8 cellular contexts compared by ENCODE assay signal in the genomic region with DNA sequence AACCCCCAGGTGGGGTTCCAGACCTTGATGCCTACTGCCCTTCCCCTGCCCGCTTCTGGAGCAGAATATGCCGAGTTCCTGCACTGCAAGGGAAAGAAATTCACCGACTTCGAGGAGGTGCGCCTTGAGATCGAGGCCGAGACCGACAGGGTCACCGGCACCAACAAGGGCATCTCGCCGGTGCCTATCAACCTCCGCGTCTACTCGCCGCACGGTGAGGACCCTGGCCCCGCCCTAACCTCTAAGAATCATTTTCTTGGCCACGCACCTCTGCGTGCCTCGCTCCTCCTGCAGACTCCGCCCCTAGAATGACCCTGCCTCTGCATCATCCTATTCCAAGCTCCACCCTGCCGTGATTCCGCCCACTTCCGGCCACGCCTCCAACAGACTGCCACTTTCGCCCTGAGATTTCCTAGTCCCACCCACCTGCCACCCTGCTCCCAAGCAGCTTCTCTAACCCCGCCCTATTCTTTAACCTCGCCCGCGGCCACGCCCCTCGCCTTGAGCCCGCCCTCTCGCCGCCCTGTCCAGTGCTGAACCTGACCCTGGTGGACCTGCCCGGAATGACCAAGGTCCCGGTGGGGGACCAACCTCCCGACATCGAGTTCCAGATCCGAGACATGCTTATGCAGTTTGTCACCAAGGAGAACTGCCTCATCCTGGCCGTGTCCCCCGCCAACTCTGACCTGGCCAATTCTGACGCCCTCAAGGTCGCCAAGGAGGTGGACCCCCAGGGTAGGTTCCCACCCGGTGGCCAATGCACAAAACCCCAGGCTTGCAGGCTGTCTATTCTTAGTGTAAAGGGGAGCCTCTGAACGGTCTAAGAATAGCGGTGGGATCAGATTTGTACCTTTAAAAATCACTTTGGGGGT. TPM values are rescaled to one million over a fixed set of nuclear protein-coding genes. Genes with fewer than 3 reads are reported as not detected.
DNase-seq lines count a peak whose midpoint lies in the region; ATAC-seq, FAIRE-seq and TF ChIP-seq lines count a peak whose summit lies in the region.

No MANE protein-coding gene starts in this region.

- H3K4me1 Mint-ChIP-seq in memory B cell: peaks cover 8% of the 10 kb centered on the region

- H2BK20ac ChIP-seq in H1 (ENCODE audit: low read length): no peak overlapping the region

- no peaks in the 10 kb centered on the region for H3K9me3 Mint-ChIP-seq in memory B cell

- no peak overlapping the region for H2BK120ac ChIP-seq in H1 (replicated peaks; ENCODE audit: low read depth, low read length)

- H3K14ac ChIP-seq in H1 (ENCODE audit: insufficient read length): no peak overlapping the region

- H3K4me1 ChIP-seq in H1 (replicated peaks in 1 of 4; ENCODE audit: control insufficient read depth in 3 of 4, insufficient read depth in 4 of 4, low read length in 3 of 4): peaks cover 0 to 12% (median 5%) of the 10 kb centered on the region in 4 experiments; a peak in 5 of 7 replicates

- no peak overlapping the region for H2AFZ ChIP-seq in H1 (ENCODE audit: low read length)

- H3K4me2 ChIP-seq in H1 (ENCODE audit: insufficient read depth in 1 of 2, low read depth in 2 of 2, low read length in 2 of 2): peak overlapping the region; percentile 65 to 75

- H3K27ac ChIP-seq in H1 (ENCODE audit: low read depth, low read length): no peak overlapping the region

- H3K4me3 ChIP-seq in H1 (ENCODE audit: extremely low read depth in 1 of 4, insufficient read depth in 2 of 4, low read depth in 3 of 4, low read length in 4 of 4): peak overlapping the region; percentile 6 to 51 (median 18); a peak in 6 of 8 replicates

- H2BK12ac ChIP-seq in H1 (ENCODE audit: low read depth, low read length): 0 out of 2 replicates have a peak overlapping the region, but pooled peaks have one; percentile 4

- H3K36me3 ChIP-seq in H1 (ENCODE audit: control insufficient read depth in 2 of 4, insufficient read depth in 4 of 4, low read length in 3 of 4): peaks cover 6 to 19% (median 13%) of the 10 kb centered on the region in 4 experiments

- H2BK15ac ChIP-seq in H1 (ENCODE audit: low read length): no peak overlapping the region

- no peak for TF ChIP-seq CTCF in GM13976 (IDR thresholded peaks at IDR 0.05; ENCODE audit: borderline replicate concordance, control extremely low read depth, extremely low read depth, insufficient read depth, missing control alignments)
- no peak for TF ChIP-seq CTCF in H1 (IDR thresholded peaks at IDR 0.05; ENCODE audit: control extremely low read depth in 1 of 3, insufficient read depth in 1 of 3, low read depth in 1 of 3, low read length in 3 of 3)

- POLR2A ChIA-PET in H1 (lab: Charles Lee; ENCODE audit: partially characterized antibody): interaction anchor here (0.6 to 3.9 kb wide), 12 partner anchors 9 to 770 kb away, joined by 3 to 14 read pairs (median 4); a partner anchor contains a TSS

- peak in 1 of 2 experiments; percentile 3; a peak in 1 of 4 replicates for TF ChIP-seq RAD21 in H1 (IDR thresholded peaks at IDR 0.05 in 1 of 2, conservative IDR thresholded peaks at IDR 0.05 in 1 of 2; ENCODE audit: low read depth in 2 of 2, low read length in 2 of 2)

- H3K9me3 ChIP-seq in H1 (ENCODE audit: insufficient read depth in 2 of 2, low read depth in 1 of 2, low read length in 1 of 2): no peaks in the 10 kb centered on the region

- H3K4ac ChIP-seq in H1 (replicated peaks; ENCODE audit: insufficient read length, low read depth, low read length): peak overlapping the region; percentile 44

- ATAC-seq in HG02840 (IDR thresholded peaks at IDR 0.05; ENCODE audit: low FRiP score, unreplicated experiment) (peak; percentile 72), memory B cell (ENCODE audit: low read depth) (peak; percentile 97)

- in situ Hi-C loops in GM13976 (cut with MboI; ENCODE audit: low sequenced_read_pairs, unreplicated experiment): no loop called here

- no peaks in the 10 kb centered on the region for H3K79me2 ChIP-seq in H1 (ENCODE audit: control insufficient read depth in 1 of 2, insufficient read depth in 2 of 2, low read length in 2 of 2)

- TF ChIP-seq EP300 in H1 (IDR thresholded peaks at IDR 0.05; ENCODE audit: borderline replicate concordance in 1 of 2, low read depth in 2 of 2, low read length in 2 of 2): no peak

- peaks cover 1 to 13% of the 10 kb centered on the region in 2 experiments for H4K20me1 ChIP-seq in H1 (replicated peaks in 1 of 2; ENCODE audit: control insufficient read depth in 1 of 2, insufficient read depth in 2 of 2, low read length in 2 of 2)

- no peak overlapping the region for H3K18ac ChIP-seq in H1 (ENCODE audit: extremely low read depth, low read length)

- H3K27me3 Mint-ChIP-seq in memory B cell: peaks cover 7% of the 10 kb centered on the region

- H3K79me1 ChIP-seq in H1 (ENCODE audit: low read depth, low read length): no peaks in the 10 kb centered on the region; the same call in none of the 2 replicates

- CTCF ChIA-PET in H1 (lab: Charles Lee; ENCODE audit: partially characterized antibody): interaction anchor here (0.6 to 3.3 kb wide), 11 partner anchors 11 to 124 kb away, joined by 3 to 14 read pairs (median 4); no protein-coding TSS in a partner anchor

- H3K27me3 ChIP-seq in H1 (replicated peaks in 1 of 4; ENCODE audit: control insufficient read depth in 3 of 4, extremely low read depth in 1 of 4, insufficient read depth in 3 of 4, low read length in 3 of 4): no peaks in the 10 kb centered on the region

- H3K23ac ChIP-seq in H1 (ENCODE audit: insufficient read length): no peak overlapping the region

- H4K5ac ChIP-seq in H1 (ENCODE audit: insufficient read length, low read depth, low read length): no peak overlapping the region

- TF ChIP-seq POLR2A in H1 (IDR thresholded peaks at IDR 0.05; ENCODE audit: control extremely low read depth in 1 of 2, low read depth in 2 of 2, low read length in 2 of 2): peak in 1 of 2 experiments; percentile 31; a peak in 1 of 3 replicates

- no peaks in the 10 kb centered on the region for H3K36me3 Mint-ChIP-seq in memory B cell

- FAIRE-seq in H1 (lab: Jason Lieb, UNC): peak; percentile 95

- peak overlapping the region; percentile 80 for H3K4me3 Mint-ChIP-seq in memory B cell

- H3K27ac Mint-ChIP-seq in memory B cell: no peak overlapping the region

- peak overlapping the region; percentile 67; the same call in 1 of the 2 replicates for H2AK5ac ChIP-seq in H1 (ENCODE audit: low read depth, low read length)

- 25% methylated on average over 47 of the region's 47 CpGs; no CpG with 5 or more reads in 1 of the 2 experiments for WGBS in H1 (ENCODE audit: extremely low coverage in 1 of 2, insufficient coverage in 1 of 2, insufficient read length in 1 of 2, insufficient replicate concordance in 2 of 2, low coverage in 1 of 2, low lambda C conversion rate in 2 of 2, missing lambda C conversion rate in 1 of 2), 2 experiments

- DNase-seq in GM13976 (ENCODE audit: low spot score) (peak; percentile 97), NCI-H526 (lab: John Stamatoyannopoulos, UW) (peak; percentile 77 to 95), H1 (ENCODE audit: low read depth in 1 of 2, low spot score in 2 of 2) (peak; percentile 97 to 98), memory B cell (ENCODE audit: low spot score in 2 of 2) (peak; percentile 85 to 89), NCI-H345 (lab: John Stamatoyannopoulos, UW) (no peak)
- DNase-seq in activated CD8-positive, alpha-beta memory T cell treated with anti-CD3 and anti-CD28 coated beads for 48 hours (ENCODE audit: low read depth in 2 of 3, low spot score in 2 of 3): peak; percentile 74 to 89 (median 80)
- peak; percentile 80 for DNase-seq in stimulated activated CD8-positive, alpha-beta memory T cell treated with anti-CD3 and anti-CD28 coated beads, Interleukin-12 subunit alpha, Interleukin-12 subunit beta, amount 100 ng/mL, for 24 hours (ENCODE audit: extremely low read depth)

- 0 out of 2 replicates have a peak, but pooled peaks cover 2% of the 10 kb centered on the region for H3K23me2 ChIP-seq in H1 (ENCODE audit: low read depth, low read length)

- no peak overlapping the region for H3K9ac ChIP-seq in H1 (replicated peaks in 1 of 4; ENCODE audit: extremely low read depth in 1 of 4, low read depth in 3 of 4, low read length in 3 of 4)

- no peak overlapping the region for H4K91ac ChIP-seq in H1 (replicated peaks; ENCODE audit: insufficient read length, low read length)

- peak overlapping the region; percentile 41 for H4K8ac ChIP-seq in H1 (ENCODE audit: extremely low read depth, insufficient read depth, low read length)

- H2BK5ac ChIP-seq in H1 (ENCODE audit: low read depth, low read length): peak overlapping the region; percentile 67; the same call in 1 of the 2 replicates

- H3K56ac ChIP-seq in H1 (replicated peaks; ENCODE audit: insufficient read length, low read depth, low read length): no peak overlapping the region

RNA-seq across cellular contexts. Expression of a gene that starts 15.6 kb away (rescaled TPM):
- total RNA-seq in H1 (2021; fragmentation: NEBNext Ultra II Directional; extraction: Animal tissue kit (Norgen Biotek cat#: 25700)): 43.7 and 62.7 TPM in 2 replicates
- polyA plus RNA-seq in H1 (2011; rRNA removed): 34.3 and 55.4 TPM in 2 replicates
- polyA plus RNA-seq in H1 (2011; cell fraction: cytosol; rRNA removed): 38.5 TPM
- polyA plus RNA-seq in H1 (2011; cell fraction: nucleus; rRNA removed): 182 TPM
- 63.2 to 75.1 TPM (median 67.5 TPM) in 4 replicates for polyA plus RNA-seq in H1 (2012, experiment 1 of 2)
- 27.0 TPM for polyA plus RNA-seq in H1 (2012, experiment 2 of 2)
- 35.2 TPM for polyA plus RNA-seq in H1 (2013, experiment 1 of 2)
- polyA plus RNA-seq in H1 (2013, experiment 2 of 2): 29.3 TPM
- polyA minus RNA-seq in H1 (2011; rRNA and poly(A)+ RNA removed): 80.1 and 86.2 TPM in 2 replicates
- polyA minus RNA-seq in H1 (2011; cell fraction: cytosol; rRNA and poly(A)+ RNA removed): 43.2 TPM
- polyA minus RNA-seq in H1 (2011; cell fraction: nucleus; rRNA and poly(A)+ RNA removed): 108 TPM

RNA-seq across cellular contexts. Expression of a gene that starts 27.4 kb away (rescaled TPM):
- total RNA-seq in H1 (2021; fragmentation: NEBNext Ultra II Directional; extraction: Animal tissue kit (Norgen Biotek cat#: 25700)): 103 and 107 TPM in 2 replicates
- polyA plus RNA-seq in H1 (2011; rRNA removed): 66.0 and 87.0 TPM in 2 replicates
- 40.7 TPM for polyA plus RNA-seq in H1 (2011; cell fraction: cytosol; rRNA removed)
- polyA plus RNA-seq in H1 (2011; cell fraction: nucleus; rRNA removed): 107 TPM
- 80.8 to 92.5 TPM (median 90.4 TPM) in 4 replicates for polyA plus RNA-seq in H1 (2012, experiment 1 of 2)
- polyA plus RNA-seq in H1 (2012, experiment 2 of 2): 78.0 TPM
- 77.5 TPM for polyA plus RNA-seq in H1 (2013, experiment 1 of 2)
- 83.3 TPM for polyA plus RNA-seq in H1 (2013, experiment 2 of 2)
- 38.7 and 39.7 TPM in 2 replicates for polyA minus RNA-seq in H1 (2011; rRNA and poly(A)+ RNA removed)
- polyA minus RNA-seq in H1 (2011; cell fraction: cytosol; rRNA and poly(A)+ RNA removed): 51.8 TPM
- 36.3 TPM for polyA minus RNA-seq in H1 (2011; cell fraction: nucleus; rRNA and poly(A)+ RNA removed)

RNA-seq across cellular contexts. Expression of a gene that starts 57.1 kb away (rescaled TPM):
- 43.6 and 50.1 TPM in 2 replicates for total RNA-seq in H1 (2021; fragmentation: NEBNext Ultra II Directional; extraction: Animal tissue kit (Norgen Biotek cat#: 25700))
- 13.1 and 15.9 TPM in 2 replicates for polyA plus RNA-seq in H1 (2011; rRNA removed)
- polyA plus RNA-seq in H1 (2011; cell fraction: cytosol; rRNA removed): 22.9 TPM
- 30.3 TPM for polyA plus RNA-seq in H1 (2011; cell fraction: nucleus; rRNA removed)
- 30.5 to 43.8 TPM (median 37.6 TPM) in 4 replicates for polyA plus RNA-seq in H1 (2012, experiment 1 of 2)
- 16.1 TPM for polyA plus RNA-seq in H1 (2012, experiment 2 of 2)
- 29.7 TPM for polyA plus RNA-seq in H1 (2013, experiment 1 of 2)
- 31.5 TPM for polyA plus RNA-seq in H1 (2013, experiment 2 of 2)
- polyA minus RNA-seq in H1 (2011; rRNA and poly(A)+ RNA removed): 14.7 and 17.2 TPM in 2 replicates
- polyA minus RNA-seq in H1 (2011; cell fraction: cytosol; rRNA and poly(A)+ RNA removed): 13.5 TPM
- 22.6 TPM for polyA minus RNA-seq in H1 (2011; cell fraction: nucleus; rRNA and poly(A)+ RNA removed)

RNA-seq across cellular contexts. Expression of a gene that starts 57.3 kb away (rescaled TPM):
- total RNA-seq in H1 (2021; fragmentation: NEBNext Ultra II Directional; extraction: Animal tissue kit (Norgen Biotek cat#: 25700)): 25.5 and 29.0 TPM in 2 replicates
- polyA plus RNA-seq in H1 (2011; rRNA removed): 54.6 and 59.5 TPM in 2 replicates
- 63.6 TPM for polyA plus RNA-seq in H1 (2011; cell fraction: cytosol; rRNA removed)
- polyA plus RNA-seq in H1 (2011; cell fraction: nucleus; rRNA removed): 34.7 TPM
- 34.0 to 43.9 TPM (median 40.7 TPM) in 4 replicates for polyA plus RNA-seq in H1 (2012, experiment 1 of 2)
- 21.8 TPM for polyA plus RNA-seq in H1 (2012, experiment 2 of 2)
- polyA plus RNA-seq in H1 (2013, experiment 1 of 2): 29.0 TPM
- 30.0 TPM for polyA plus RNA-seq in H1 (2013, experiment 2 of 2)
- polyA minus RNA-seq in H1 (2011; rRNA and poly(A)+ RNA removed): 27.7 and 27.8 TPM in 2 replicates
- 5.5 TPM for polyA minus RNA-seq in H1 (2011; cell fraction: cytosol; rRNA and poly(A)+ RNA removed)
- polyA minus RNA-seq in H1 (2011; cell fraction: nucleus; rRNA and poly(A)+ RNA removed): 11.5 TPM

RNA-seq across cellular contexts. Expression of a gene that starts 58.7 kb away (rescaled TPM):
- 63.1 and 66.4 TPM in 2 replicates for total RNA-seq in H1 (2021; fragmentation: NEBNext Ultra II Directional; extraction: Animal tissue kit (Norgen Biotek cat#: 25700))
- 164 and 264 TPM in 2 replicates for polyA plus RNA-seq in H1 (2011; rRNA removed)
- polyA plus RNA-seq in H1 (2011; cell fraction: cytosol; rRNA removed): 116 TPM
- polyA plus RNA-seq in H1 (2011; cell fraction: nucleus; rRNA removed): 130 TPM
- 55.4 to 92.3 TPM (median 90.9 TPM) in 4 replicates for polyA plus RNA-seq in H1 (2012, experiment 1 of 2)
- polyA plus RNA-seq in H1 (2012, experiment 2 of 2): 146 TPM
- 82.3 TPM for polyA plus RNA-seq in H1 (2013, experiment 1 of 2)
- polyA plus RNA-seq in H1 (2013, experiment 2 of 2): 81.6 TPM
- polyA minus RNA-seq in H1 (2011; rRNA and poly(A)+ RNA removed): 11.2 and 14.2 TPM in 2 replicates
- polyA minus RNA-seq in H1 (2011; cell fraction: cytosol; rRNA and poly(A)+ RNA removed): 40.3 TPM
- 35.9 TPM for polyA minus RNA-seq in H1 (2011; cell fraction: nucleus; rRNA and poly(A)+ RNA removed)
